ENCODE assay signal across 26 cellular contexts in genomic region chr20:44291754-44292153, GRCh38. TPM values are rescaled to one million over a fixed set of nuclear protein-coding genes. Genes with fewer than 3 reads are reported as not detected.
"Had no signal": no experiment of that assay in that cellular context is flagged by ENCODE, and none has a peak within 500 bp of the region (broad histone marks: within the 10 kb centered on the region; RNA-seq: fewer than 3 reads in every experiment).

No MANE protein-coding gene starts in this region.

- ATAC-seq: heart left ventricle; mucosa of descending colon; naive thymus-derived CD8-positive, alpha-beta T cell; psoas muscle; sciatic nerve had no signal

- DNase-seq: colonic mucosa; dermis blood vessel endothelial cell; effector CD8-positive, alpha-beta T cell; foreskin melanocyte; heart left ventricle; hippocampal formation; mammary epithelial cell; mucosa of descending colon; naive thymus-derived CD8-positive, alpha-beta T cell; psoas muscle; retina; stimulated activated CD4-positive, alpha-beta T cell treated with anti-CD3 and anti-CD28 coated beads, Interleukin-2, amount 100 ng/mL, for 24 hours; stimulated activated CD4-positive, alpha-beta T cell treated with anti-CD3 and anti-CD28 coated beads, Interleukin-4, amount 100 ng/mL, for 4 hours; stimulated activated naive CD4-positive, alpha-beta T cell; stomach; substantia nigra; transverse colon had no signal

- H3K4me3 Mint-ChIP-seq: naive thymus-derived CD8-positive, alpha-beta T cell had no signal

- H3K27me3 Mint-ChIP-seq: naive thymus-derived CD8-positive, alpha-beta T cell had no signal

RNA-seq across cellular contexts. Expression of gene GDAP1L1, which starts 44.6 kb away (rescaled TPM):
- total RNA-seq: colonic mucosa; dermis blood vessel endothelial cell; glomerular endothelial cell; kidney epithelial cell; mammary epithelial cell; naive thymus-derived CD8-positive, alpha-beta T cell; psoas muscle; sciatic nerve; thoracic aorta; transverse colon; ureter had no signal
- polyA plus RNA-seq: esophagus; mammary epithelial cell; naive thymus-derived CD8-positive, alpha-beta T cell had no signal

RNA-seq across cellular contexts. Expression of gene R3HDML, which starts 45.1 kb away (rescaled TPM):
- total RNA-seq: colonic mucosa; dermis blood vessel endothelial cell; glomerular endothelial cell; heart left ventricle; kidney epithelial cell; lower leg skin; mammary epithelial cell; mucosa of descending colon; naive thymus-derived CD8-positive, alpha-beta T cell; osteoblast; psoas muscle; sciatic nerve; stomach; thoracic aorta; transverse colon; ureter had no signal
- polyA plus RNA-seq: esophagus; heart left ventricle; mammary epithelial cell; naive thymus-derived CD8-positive, alpha-beta T cell; neural cell; psoas muscle; stomach had no signal
